Comparison of ENCODE assay signal across 20 cellular contexts in genomic region chr1:218728994-218729393, GRCh38.
DNase-seq lines count a peak whose midpoint lies in the region; ATAC-seq and TF ChIP-seq lines count a peak whose summit lies in the region.
"Had no signal": no experiment of that assay in that cellular context is flagged by ENCODE, and none has a peak within 500 bp of the region (broad histone marks: within the 10 kb centered on the region; RNA-seq: fewer than 3 reads in every experiment).

No MANE protein-coding gene starts in this region.

- H4K20me1 ChIP-seq in GM23338 (replicated peaks; ENCODE audit: insufficient read depth), result no peaks in the 10 kb centered on the region

- no peaks in the 10 kb centered on the region for H3K79me1 ChIP-seq in neuronal stem cell (ENCODE audit: low read depth, low read length)

- H3K14ac ChIP-seq in neuronal stem cell (ENCODE audit: low read length), result no peak overlapping the region

- H2BK120ac ChIP-seq in neuronal stem cell (ENCODE audit: low read depth, low read length), result no peak overlapping the region

- H3K27ac ChIP-seq in GM23338 (ENCODE audit: low read depth) (no peak overlapping the region), neuronal stem cell (replicated peaks; ENCODE audit: low read length) (no peak overlapping the region)
- H3K27ac ChIP-seq: KMS-11 had no signal

- H3K4me1 ChIP-seq in GM23338 (ENCODE audit: insufficient read depth), result no peaks in the 10 kb centered on the region
- H3K4me1 ChIP-seq in neuronal stem cell (ENCODE audit: control insufficient read depth in 2 of 2, insufficient read depth in 1 of 2, low read depth in 1 of 2, low read length in 2 of 2), result no peaks in the 10 kb centered on the region
- H3K4me1 ChIP-seq: BE2C had no signal

- H2BK12ac ChIP-seq in neuronal stem cell (ENCODE audit: low read length), result no peak overlapping the region

- no peak overlapping the region for H2AFZ ChIP-seq in GM23338
- peak overlapping the region; percentile 80 for H2AFZ ChIP-seq in neuronal stem cell (ENCODE audit: low read length)

- H3K4me1 Mint-ChIP-seq in GM23338, result peaks cover 5% of the 10 kb centered on the region; the same call in 2 of the 3 replicates
- peaks cover 10% of the 10 kb centered on the region for H3K4me1 Mint-ChIP-seq in WTC11

- H3K9me3 ChIP-seq in neuronal stem cell (replicated peaks in 1 of 2; ENCODE audit: control insufficient read depth in 2 of 2, insufficient read depth in 1 of 2, low read depth in 1 of 2, low read length in 2 of 2), result peaks cover 0 to 2% of the 10 kb centered on the region in 2 donors
- H3K9me3 ChIP-seq: BE2C had no signal

- H3K36me3 Mint-ChIP-seq in GM23338 (ENCODE audit: low read depth), result no peaks in the 10 kb centered on the region
- peaks cover 2% of the 10 kb centered on the region for H3K36me3 Mint-ChIP-seq in WTC11

- no peaks in the 10 kb centered on the region for H3F3A ChIP-seq in GM23338 (replicated peaks; ENCODE audit: low read depth)

- peaks cover 3% of the 10 kb centered on the region; the same call in 1 of the 3 replicates for H3K9me3 Mint-ChIP-seq in GM23338
- H3K9me3 Mint-ChIP-seq in WTC11, result peaks cover 13% of the 10 kb centered on the region

- H3K27me3 Mint-ChIP-seq in GM23338 (ENCODE audit: insufficient read depth, low read depth, poor library complexity) (no peaks in the 10 kb centered on the region), WTC11 (ENCODE audit: low read depth) (no peaks in the 10 kb centered on the region)

- CTCF ChIA-PET in WTC11 (lab: Charles Lee), result no interaction called here

- no peak overlapping the region for H2BK15ac ChIP-seq in neuronal stem cell (ENCODE audit: low read length)

- no peak overlapping the region for H3K23ac ChIP-seq in neuronal stem cell (ENCODE audit: low read depth, low read length, poor library complexity)

- no peak overlapping the region for H2BK5ac ChIP-seq in neuronal stem cell (ENCODE audit: low read length)

- H3K4me2 ChIP-seq in GM23338, result no peak overlapping the region
- no peak overlapping the region for H3K4me2 ChIP-seq in neuronal stem cell (ENCODE audit: insufficient read depth, low read length, poor library complexity, severe bottlenecking)
- H3K4me2 ChIP-seq: KMS-11 had no signal

- DNase-seq in GM23338 (ENCODE audit: low spot score) (peak; percentile 26), H7 (peak; percentile 32), WTC11 (ENCODE audit: low spot score) (no peak), neuronal stem cell (ENCODE audit: low spot score) (no peak), kidney glomerular epithelial cell (lab: John Stamatoyannopoulos, UW) (no peak), OCI-M2 (lab: John Stamatoyannopoulos, UW; ENCODE audit: unreplicated experiment) (no peak)
- no peak for DNase-seq in stimulated activated naive CD4-positive, alpha-beta T cell (lab: John Stamatoyannopoulos, UW)
- DNase-seq: BE2C, DMS79 treated with DMSO at 0.1 percent for 48 hours, IMR-90, NCI-H1105, NCI-H146, NCI-H2029, NCI-H2171, NCI-H345, NCI-H524, OCI-M1 had no signal

- POLR2A ChIA-PET in WTC11 (lab: Charles Lee), result no interaction called here

- no peak overlapping the region for H3K9ac ChIP-seq in neuronal stem cell (ENCODE audit: low read depth, low read length, poor library complexity)
- H3K9ac ChIP-seq: KMS-11 had no signal

- H4K91ac ChIP-seq in neuronal stem cell (ENCODE audit: low read depth, low read length, poor library complexity), result no peak overlapping the region

- H3K9me2 ChIP-seq in GM23338 (ENCODE audit: insufficient read depth), result no peaks in the 10 kb centered on the region

- H3K36me3 ChIP-seq in GM23338 (ENCODE audit: insufficient read depth), result no peaks in the 10 kb centered on the region
- no peaks in the 10 kb centered on the region for H3K36me3 ChIP-seq in H7 (replicated peaks; ENCODE audit: control insufficient read depth, insufficient read depth, low read length)
- H3K36me3 ChIP-seq in neuronal stem cell (replicated peaks in 1 of 2; ENCODE audit: control insufficient read depth in 2 of 2, insufficient read depth in 2 of 2, low read length in 2 of 2), result no peaks in the 10 kb centered on the region
- H3K36me3 ChIP-seq: BE2C had no signal

- no peak overlapping the region for H2AK5ac ChIP-seq in neuronal stem cell (ENCODE audit: low read depth, low read length)

- H3K27ac Mint-ChIP-seq in GM23338, result no peak overlapping the region
- H3K27ac Mint-ChIP-seq in WTC11, result no peak overlapping the region; the same call in 1 of the 2 replicates

- no peak overlapping the region for H3K4me3 ChIP-seq in GM23338
- no peak overlapping the region for H3K4me3 ChIP-seq in H7 (ENCODE audit: insufficient read depth, low read depth, low read length)
- no peak overlapping the region for H3K4me3 ChIP-seq in neuronal stem cell (ENCODE audit: low read length in 2 of 2)

- no CpG with 5 or more reads among the region's 1 CpG for WGBS in neuronal stem cell (ENCODE audit: extremely low coverage in 2 of 2, insufficient read length in 2 of 2, insufficient replicate concordance in 1 of 2), 2 donors

- no peak overlapping the region for H3K18ac ChIP-seq in neuronal stem cell (ENCODE audit: low read length)

- no peaks in the 10 kb centered on the region for H3K79me2 ChIP-seq in GM23338 (replicated peaks; ENCODE audit: insufficient read depth)

- H3K27me3 ChIP-seq in GM23338 (ENCODE audit: insufficient read depth), result no peaks in the 10 kb centered on the region
- H3K27me3 ChIP-seq in H7 (ENCODE audit: control insufficient read depth, insufficient read depth, low read length), result no peaks in the 10 kb centered on the region
- peaks cover 0 to 2% (median 0%) of the 10 kb centered on the region in 3 experiments for H3K27me3 ChIP-seq in neuronal stem cell (ENCODE audit: control insufficient read depth in 3 of 3, insufficient read depth in 3 of 3, low read depth in 1 of 3, low read length in 3 of 3)
- H3K27me3 ChIP-seq: BE2C had no signal

- H4K8ac ChIP-seq in neuronal stem cell (ENCODE audit: low read depth, low read length), result no peak overlapping the region

- H3K4ac ChIP-seq in neuronal stem cell (ENCODE audit: low read length), result no peak overlapping the region

- ATAC-seq in GM23338 (peak; percentile 87), WTC11 (peak; percentile 88)
- ATAC-seq: HCT116, Right ventricle myocardium inferior had no signal

- TF ChIP-seq CTCF in GM23338 (conservative IDR thresholded peaks at IDR 0.05; ENCODE audit: low read depth in 2 of 2) (no peak), WTC11 (IDR thresholded peaks at IDR 0.05) (no peak)

- H3K4me3 Mint-ChIP-seq in GM23338 (no peak overlapping the region), WTC11 (no peak overlapping the region)

TF ChIP-seq in WTC11, 78 proteins besides CTCF, POLR2A, EP300 and RAD21 (continues in another document):
- no peak for TF ChIP-seq PRRX2 (CRISPR knock-in tag; IDR thresholded peaks at IDR 0.05)
- no peak for TF ChIP-seq ARID4B (CRISPR knock-in tag; IDR thresholded peaks at IDR 0.05; ENCODE audit: borderline replicate concordance)
- TF ChIP-seq ZNF423 (CRISPR knock-in tag; IDR thresholded peaks at IDR 0.05), result no peak
- no peak for TF ChIP-seq IRF2 (CRISPR knock-in tag; IDR thresholded peaks at IDR 0.05; ENCODE audit: borderline replicate concordance, low read depth)
- TF ChIP-seq ZNF219 (CRISPR knock-in tag; IDR thresholded peaks at IDR 0.05; ENCODE audit: borderline replicate concordance), result no peak
- TF ChIP-seq USF1 (CRISPR knock-in tag; IDR thresholded peaks at IDR 0.05), result no peak
- TF ChIP-seq GABPB1 (CRISPR knock-in tag; IDR thresholded peaks at IDR 0.05), result no peak

Comparison
In these comparisons a context has a peak if more than half of its experiments do, and no peak if none do; other contexts are left out.
1. DNase-seq: peak in GM23338 (single experiment) and H7 (single experiment); none in WTC11 (single experiment), neuronal stem cell (single experiment), kidney glomerular epithelial cell (single experiment), OCI-M2 (single experiment) and stimulated activated naive CD4-positive, alpha-beta T cell (0 of 6).